25 cellular contexts compared by ENCODE assay signal in genomic region chr4:3640587-3640962, GRCh38.
DNase-seq lines count a peak whose midpoint lies in the region; ATAC-seq, FAIRE-seq and TF ChIP-seq lines count a peak whose summit lies in the region.
"Had no signal": no experiment of that assay in that cellular context is flagged by ENCODE, and none has a peak within 500 bp of the region (broad histone marks: within the 10 kb centered on the region; RNA-seq: fewer than 3 reads in every experiment).

No MANE protein-coding gene starts in this region.

- POLR2A ChIA-PET in HCT116 (lab: Charles Lee), result no interaction called here

- H3K4me2 ChIP-seq in BLaER1, result peak overlapping the region; percentile 74
- no peak overlapping the region for H3K4me2 ChIP-seq in HCT116 (ENCODE audit: low read length)
- H3K4me2 ChIP-seq in astrocyte (ENCODE audit: low read length), result no peak overlapping the region
- H3K4me2 ChIP-seq in osteoblast (ENCODE audit: insufficient read depth, low read length), result no peak overlapping the region
- H3K4me2 ChIP-seq: GM23338 had no signal

- H3K79me2 ChIP-seq in HCT116 (ENCODE audit: insufficient read depth, low read length) (no peaks in the 10 kb centered on the region), astrocyte (ENCODE audit: insufficient read depth, low read length) (no peaks in the 10 kb centered on the region), osteoblast (ENCODE audit: insufficient read depth, low read length) (no peaks in the 10 kb centered on the region)

- H3K27ac ChIP-seq in BLaER1 (peak overlapping the region; percentile 77), HCT116 (ENCODE audit: low read depth, low read length) (no peak overlapping the region), astrocyte (ENCODE audit: low read depth, low read length) (no peak overlapping the region), osteoblast (ENCODE audit: low read depth, low read length) (peak overlapping the region; percentile 5)

- H4K20me1 ChIP-seq in BLaER1 (no peaks in the 10 kb centered on the region), HCT116 (ENCODE audit: insufficient read depth) (no peaks in the 10 kb centered on the region), astrocyte (ENCODE audit: insufficient read depth, low read length) (no peaks in the 10 kb centered on the region), osteoblast (ENCODE audit: insufficient read depth, low read length) (no peaks in the 10 kb centered on the region)

- no peaks in the 10 kb centered on the region for H3K9me3 Mint-ChIP-seq in astrocyte (ENCODE audit: unreplicated experiment)
- H3K9me3 Mint-ChIP-seq: activated T-helper 1 cell treated with anti-CD3 and anti-CD28 coated beads, Interleukin-12 subunit alpha, Interleukin-12 subunit beta, Interleukin-2, Interleukin-4 antibody, amounts not matched to agents 30 ng/mL and 10 ng/mL and 1 ng/mL, durations not matched to agents 14 hours and 24 hours and 36 hours; natural killer cell treated with Interleukin-12 subunit alpha and Interleukin-12 subunit beta and Interleukin-15 and Interleukin-18, amount 100 ng/mL, for 72 hours had no signal

- H2AFZ ChIP-seq in HCT116 (ENCODE audit: low read depth, low read length, poor library complexity, severe bottlenecking) (no peak overlapping the region), astrocyte (ENCODE audit: low read depth, low read length) (no peak overlapping the region), osteoblast (ENCODE audit: low read length) (peak overlapping the region; percentile 10)
- H2AFZ ChIP-seq: GM23338 had no signal

- H3K9me2 ChIP-seq in HCT116 (ENCODE audit: insufficient read depth), result no peaks in the 10 kb centered on the region

- peaks cover 30% of the 10 kb centered on the region for H3K9me3 ChIP-seq in BLaER1
- no peaks in the 10 kb centered on the region for H3K9me3 ChIP-seq in HCT116 (ENCODE audit: control insufficient read depth in 1 of 2, insufficient read depth in 1 of 2, low read depth in 1 of 2, low read length in 2 of 2)
- H3K9me3 ChIP-seq in astrocyte (ENCODE audit: insufficient read depth, low read depth, low read length), result no peaks in the 10 kb centered on the region
- no peaks in the 10 kb centered on the region for H3K9me3 ChIP-seq in osteoblast (ENCODE audit: low read depth, low read length)

- no peak for TF ChIP-seq POLR2A in HCT116 (IDR thresholded peaks at IDR 0.05; ENCODE audit: borderline replicate concordance, extremely low read depth, insufficient read depth, insufficient read length)

- intact Hi-C loops in HCT116 (cut with micrococcal nuclease), result no loop called here

- no peak overlapping the region for H3K4me3 Mint-ChIP-seq in astrocyte (ENCODE audit: unreplicated experiment)
- H3K4me3 Mint-ChIP-seq: activated naive CD8-positive, alpha-beta T cell treated with anti-CD3 and anti-CD28 coated beads, Interleukin-2, amount 10 ng/mL, durations not matched to agents 7 days and 5 days; activated T-helper 1 cell treated with anti-CD3 and anti-CD28 coated beads, Interleukin-12 subunit alpha, Interleukin-12 subunit beta, Interleukin-2, Interleukin-4 antibody, amounts not matched to agents 30 ng/mL and 10 ng/mL and 1 ng/mL, durations not matched to agents 14 hours and 24 hours and 36 hours; CD4-positive, alpha-beta memory T cell; GM23338; natural killer cell treated with Interleukin-12 subunit alpha and Interleukin-12 subunit beta and Interleukin-15 and Interleukin-18, amount 100 ng/mL, for 72 hours had no signal

- RAD21 ChIA-PET in HCT116 (lab: Charles Lee; ENCODE audit: low non-redundant PET in 1 of 2, low total read pairs in 2 of 2, uncharacterized antibody in 2 of 2, unreplicated experiment in 2 of 2), result no interaction called here

- TF ChIP-seq CTCF in HCT116 (IDR thresholded peaks at IDR 0.05 in 2 of 3, conservative IDR thresholded peaks at IDR 0.05 in 1 of 3; ENCODE audit: borderline replicate concordance in 1 of 3, insufficient read depth in 1 of 3, low read depth in 2 of 3, low read length in 2 of 3), result no peak
- TF ChIP-seq CTCF in astrocyte (IDR thresholded peaks at IDR 0.05; ENCODE audit: insufficient read depth, low read depth, low read length), result no peak
- no peak for TF ChIP-seq CTCF in osteoblast (IDR thresholded peaks at IDR 0.05; ENCODE audit: extremely low read depth, low read depth, low read length)

- no TSS peak for BruUV-seq in HCT116 (replicated peaks; lab: Mats Ljungman, UMichigan)

- H3K36me3 ChIP-seq in BLaER1 (0 out of 2 replicates have a peak, but pooled peaks cover 6% of the 10 kb centered on the region), HCT116 (ENCODE audit: control insufficient read depth in 1 of 2, insufficient read depth in 2 of 2, low read length in 2 of 2) (no peaks in the 10 kb centered on the region), astrocyte (ENCODE audit: insufficient read depth, low read length) (no peaks in the 10 kb centered on the region), osteoblast (ENCODE audit: insufficient read depth, low read length) (no peaks in the 10 kb centered on the region)

- H3K9ac ChIP-seq in BLaER1, result peak overlapping the region; percentile 26; the same call in 1 of the 2 replicates
- no peak overlapping the region for H3K9ac ChIP-seq in HCT116 (ENCODE audit: low read length)
- no peak overlapping the region for H3K9ac ChIP-seq in astrocyte (ENCODE audit: low read length)

- H3K4me1 Mint-ChIP-seq in astrocyte (ENCODE audit: low read depth, unreplicated experiment), result peaks cover 13% of the 10 kb centered on the region
- H3K4me1 Mint-ChIP-seq: activated naive CD8-positive, alpha-beta T cell treated with anti-CD3 and anti-CD28 coated beads, Interleukin-2, amount 10 ng/mL, durations not matched to agents 7 days and 5 days; CD4-positive, alpha-beta memory T cell had no signal

- peak overlapping the region; percentile 8 for H3K27ac Mint-ChIP-seq in astrocyte (ENCODE audit: unreplicated experiment)
- H3K27ac Mint-ChIP-seq: activated naive CD8-positive, alpha-beta T cell treated with anti-CD3 and anti-CD28 coated beads, Interleukin-2, amount 10 ng/mL, durations not matched to agents 7 days and 5 days; activated T-helper 1 cell treated with anti-CD3 and anti-CD28 coated beads, Interleukin-12 subunit alpha, Interleukin-12 subunit beta, Interleukin-2, Interleukin-4 antibody, amounts not matched to agents 30 ng/mL and 10 ng/mL and 1 ng/mL, durations not matched to agents 14 hours and 24 hours and 36 hours; GM23338; natural killer cell treated with Interleukin-12 subunit alpha and Interleukin-12 subunit beta and Interleukin-15 and Interleukin-18, amount 100 ng/mL, for 72 hours; progenitor cell of endocrine pancreas had no signal

- CTCF ChIA-PET in HCT116 (lab: Charles Lee), result no interaction called here

- H3K27me3 Mint-ChIP-seq in astrocyte (ENCODE audit: low read depth, unreplicated experiment), result peaks cover 17% of the 10 kb centered on the region

- no peak for TF ChIP-seq RAD21 in HCT116 (IDR thresholded peaks at IDR 0.05; ENCODE audit: low read depth)

- FAIRE-seq in astrocyte (lab: Jason Lieb, UNC), result no peak
- FAIRE-seq: endothelial cell of umbilical vein, small intestine had no signal

- 0 out of 2 replicates have a peak, but pooled peaks have one; percentile 15 for ATAC-seq in HCT116
- ATAC-seq: GM23338; natural killer cell treated with Interleukin-12 subunit alpha and Interleukin-12 subunit beta and Interleukin-15 and Interleukin-18, amount 100 ng/mL, for 72 hours; SK-N-SH treated with all-trans-retinoic acid at 6 μM for 48 hours had no signal

- H3K4me1 ChIP-seq in BLaER1 (peaks cover 88% of the 10 kb centered on the region), HCT116 (ENCODE audit: control insufficient read depth in 1 of 2, insufficient read depth in 2 of 2, low read length in 2 of 2) (peaks cover 12 to 20% of the 10 kb centered on the region in 2 experiments), astrocyte (ENCODE audit: insufficient read depth, low read length) (no peaks in the 10 kb centered on the region), osteoblast (ENCODE audit: insufficient read depth, low read length) (peaks cover 17% of the 10 kb centered on the region)

- H3K36me3 Mint-ChIP-seq in astrocyte (ENCODE audit: low read depth, unreplicated experiment), result peaks cover 1% of the 10 kb centered on the region
- H3K36me3 Mint-ChIP-seq: activated naive CD8-positive, alpha-beta T cell treated with anti-CD3 and anti-CD28 coated beads, Interleukin-2, amount 10 ng/mL, durations not matched to agents 7 days and 5 days; CD4-positive, alpha-beta memory T cell; natural killer cell treated with Interleukin-12 subunit alpha and Interleukin-12 subunit beta and Interleukin-15 and Interleukin-18, amount 100 ng/mL, for 72 hours had no signal

- H3K4me3 ChIP-seq in BLaER1, result peak overlapping the region; percentile 32
- no peak overlapping the region for H3K4me3 ChIP-seq in HCT116 (replicated peaks in 1 of 2; ENCODE audit: low read depth in 1 of 2, low read length in 2 of 2)
- no peak overlapping the region for H3K4me3 ChIP-seq in astrocyte (ENCODE audit: insufficient read depth, low read depth, low read length)
- H3K4me3 ChIP-seq in osteoblast (ENCODE audit: insufficient read depth, low read length), result no peak overlapping the region
- H3K4me3 ChIP-seq: GM23338 had no signal

- H3K27me3 ChIP-seq in BLaER1, result no peaks in the 10 kb centered on the region
- no peaks in the 10 kb centered on the region for H3K27me3 ChIP-seq in HCT116 (ENCODE audit: insufficient read depth, low read length)
- H3K27me3 ChIP-seq in astrocyte (ENCODE audit: insufficient read depth, low read length), result no peaks in the 10 kb centered on the region
- H3K27me3 ChIP-seq in osteoblast (ENCODE audit: insufficient read depth, low read length), result peaks cover 4% of the 10 kb centered on the region

- DNase-seq in HCT116 (ENCODE audit: low read depth, low spot score) (no peak), astrocyte (ENCODE audit: low read depth) (no peak), osteoblast (ENCODE audit: insufficient read length, low spot score, missing footprints) (peak; percentile 88), germinal center (ENCODE audit: low spot score) (no peak), NCI-H526 (lab: John Stamatoyannopoulos, UW) (no peak), NOMO-1 treated with dmso at 0.1 percent for 144 hours (lab: John Stamatoyannopoulos, UW; ENCODE audit: unreplicated experiment) (no peak), DMS79 (lab: John Stamatoyannopoulos, UW) (no peak)
- DNase-seq: activated CD4-positive, alpha-beta T cell treated with anti-CD3 and anti-CD28 coated beads for 1 hour; activated naive CD8-positive, alpha-beta T cell treated with anti-CD3 and anti-CD28 coated beads, Interleukin-2, amount 10 ng/mL, durations not matched to agents 7 days and 5 days; CD4-positive, alpha-beta memory T cell; dermis blood vessel endothelial cell; kidney glomerular epithelial cell; mesendoderm; NCI-H1694; NCI-H2227 treated with DMSO at 0.1 percent for 48 hours; small intestine; stimulated activated CD4-positive, alpha-beta T cell treated with anti-CD3 and anti-CD28 coated beads, Interleukin-4, amount 100 ng/mL, for 24 hours; T1000 had no signal

TF ChIP-seq in HCT116, 20 proteins besides CTCF, POLR2A, EP300 and RAD21 (continues in another document):
- TF ChIP-seq YY1 (IDR thresholded peaks at IDR 0.05; ENCODE audit: extremely low read depth, insufficient replicate concordance, low read depth, low read length), result no peak
- no peak for TF ChIP-seq EZH2 (IDR thresholded peaks at IDR 0.05)
- TF ChIP-seq JUND (IDR thresholded peaks at IDR 0.05), result no peak

Comparison
In these comparisons a context has a peak if more than half of its experiments do, and no peak if none do; other contexts are left out.
1. H3K27ac ChIP-seq: peak in BLaER1 (single experiment) and osteoblast (single experiment); none in HCT116 (single experiment) and astrocyte (single experiment).